In the genomic region with DNA sequence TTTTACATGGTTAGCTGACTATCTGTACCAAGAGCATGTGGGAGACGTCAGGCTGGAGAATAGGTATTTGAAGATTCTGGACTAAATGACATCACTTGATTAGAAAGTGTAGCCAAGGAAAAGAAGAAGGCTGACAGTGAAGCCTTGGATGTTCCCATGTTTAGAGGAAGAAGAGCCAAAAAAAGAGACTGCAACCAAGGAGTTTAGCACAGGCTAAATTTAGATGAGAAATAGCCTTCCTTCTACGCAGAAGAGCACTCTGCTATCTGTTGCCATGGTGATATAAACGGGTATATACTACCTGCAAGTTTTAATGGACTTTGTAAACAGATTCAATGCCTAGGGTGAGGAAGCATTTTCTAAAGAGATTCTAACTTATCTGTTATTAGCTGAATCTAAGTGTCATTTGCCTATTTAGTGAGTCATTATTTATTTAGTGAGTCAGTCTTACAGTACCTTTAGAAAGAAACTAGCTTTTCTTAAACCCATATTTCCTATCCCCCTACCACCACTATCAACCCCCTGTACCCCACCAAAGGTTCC, we compare ENCODE assay signal across 9 cellular contexts.
DNase-seq lines count a peak whose midpoint lies in the region; ATAC-seq and TF ChIP-seq lines count a peak whose summit lies in the region.
"Had no signal": no experiment of that assay in that cellular context is flagged by ENCODE, and none has a peak within 500 bp of the region (broad histone marks: within the 10 kb centered on the region; RNA-seq: fewer than 3 reads in every experiment).

No MANE protein-coding gene starts in this region.

- TF ChIP-seq CTCF in chondrocyte (IDR thresholded peaks at IDR 0.05): no peak

- no peaks in the 10 kb centered on the region for H3K9me3 Mint-ChIP-seq in chondrocyte (ENCODE audit: low read depth)

- peaks cover 15% of the 10 kb centered on the region for H3K36me3 Mint-ChIP-seq in chondrocyte (ENCODE audit: low read depth)

- H3K27me3 Mint-ChIP-seq in chondrocyte (ENCODE audit: low read depth): no peaks in the 10 kb centered on the region

- no peak for ATAC-seq in GM18498 (IDR thresholded peaks at IDR 0.05; ENCODE audit: unreplicated experiment)
- no peak for ATAC-seq in GM21367 (IDR thresholded peaks at IDR 0.05; ENCODE audit: unreplicated experiment)
- ATAC-seq in GM18858 (IDR thresholded peaks at IDR 0.05; ENCODE audit: unreplicated experiment): no peak

- peaks cover 79% of the 10 kb centered on the region for H3K4me1 Mint-ChIP-seq in chondrocyte (ENCODE audit: low read depth)

- DNase-seq in EH (ENCODE audit: low read depth) (peak; percentile 61), NCI-H1436 treated with DMSO at 0.1 percent for 48 hours (lab: John Stamatoyannopoulos, UW) (peak; percentile 75), chondrocyte (ENCODE audit: low spot score) (no peak), middle frontal gyrus (ENCODE audit: extremely low spot score, low spot score) (peak; percentile 22), NCI-H1105 (lab: John Stamatoyannopoulos, UW) (no peak)
- DNase-seq: activated CD4-positive, alpha-beta T cell treated with anti-CD3 and anti-CD28 coated beads, Interleukin-2, amount 50 U/mL, for 48 hours had no signal

- H3K4me3 Mint-ChIP-seq in chondrocyte (ENCODE audit: unreplicated experiment): peak overlapping the region; percentile 7

- peak overlapping the region; percentile 88 for H3K27ac Mint-ChIP-seq in chondrocyte (ENCODE audit: unreplicated experiment)

Comparison
In these comparisons a context has a peak if more than half of its experiments do, and no peak if none do; other contexts are left out.
1. DNase-seq: peak in EH (single experiment), NCI-H1436 treated with DMSO at 0.1 percent for 48 hours (single experiment) and middle frontal gyrus (single experiment); none in chondrocyte (single experiment) and NCI-H1105 (single experiment).